Comparison of ENCODE assay signal across 21 cellular contexts in the genomic region with DNA sequence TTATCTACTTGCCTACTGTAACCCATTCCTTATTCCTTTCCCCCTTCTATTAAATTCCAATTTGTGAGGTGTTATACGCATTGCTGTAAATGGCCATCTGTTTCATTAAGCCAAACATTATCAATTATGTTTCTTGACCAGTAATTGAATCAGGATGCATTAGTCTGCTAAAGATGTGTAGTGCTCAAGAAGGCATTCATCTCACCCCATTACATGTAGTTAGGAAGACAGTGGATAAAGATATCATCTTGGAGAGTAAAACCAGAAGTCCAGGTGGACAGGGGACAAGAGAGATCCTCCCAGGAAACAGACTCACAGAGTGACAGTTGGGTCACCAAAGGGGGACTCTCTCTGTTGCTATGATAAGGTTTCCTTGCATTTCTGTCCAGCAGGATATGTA.
A peak's percentile ranks its signal among the peaks of the same experiment; 100 is the strongest.
DNase-seq lines count a peak whose midpoint lies in the region; ATAC-seq and TF ChIP-seq lines count a peak whose summit lies in the region.
"Had no signal": no experiment of that assay in that cellular context is flagged by ENCODE, and none has a peak within 500 bp of the region (broad histone marks: within the 10 kb centered on the region; RNA-seq: fewer than 3 reads in every experiment).

No MANE protein-coding gene starts in this region.

- no peaks in the 10 kb centered on the region for H3F3A ChIP-seq in SK-N-SH (replicated peaks; ENCODE audit: insufficient read depth)

- H3K36me3 Mint-ChIP-seq in naive thymus-derived CD4-positive, alpha-beta T cell, result no peaks in the 10 kb centered on the region
- H3K36me3 Mint-ChIP-seq: CD4-positive, alpha-beta memory T cell had no signal

- H3K27me3 Mint-ChIP-seq in naive thymus-derived CD4-positive, alpha-beta T cell, result peaks cover 0 to 18% (median 9%) of the 10 kb centered on the region in 5 donors

- H3K4me3 ChIP-seq in SK-N-SH (ENCODE audit: low read depth in 2 of 2, low read length in 1 of 2), result no peak overlapping the region
- H3K4me3 ChIP-seq in naive thymus-derived CD4-positive, alpha-beta T cell (ENCODE audit: low read length), result no peak overlapping the region
- H3K4me3 ChIP-seq: A549, HAP-1 had no signal

- H3K27ac ChIP-seq in SK-N-SH (ENCODE audit: low read depth in 2 of 2, low read length in 1 of 2), result no peak overlapping the region
- no peak overlapping the region for H3K27ac ChIP-seq in naive thymus-derived CD4-positive, alpha-beta T cell (ENCODE audit: low read depth, low read length)
- H3K27ac ChIP-seq: A549 had no signal

- H3K4me2 ChIP-seq in SK-N-SH, result no peak overlapping the region
- H3K4me2 ChIP-seq: A549 had no signal

- POLR2A ChIA-PET in SK-N-SH (lab: Yijun Ruan, JAX), result no interaction called here
- POLR2A ChIA-PET in naive thymus-derived CD4-positive, alpha-beta T cell (lab: Charles Lee), result no interaction called here

- TF ChIP-seq RAD21 in SK-N-SH (IDR thresholded peaks at IDR 0.05; ENCODE audit: low read length), result no peak

- H4K20me1 ChIP-seq in SK-N-SH (ENCODE audit: insufficient read depth), result no peaks in the 10 kb centered on the region

- peak; percentile 65 for DNase-seq in NCI-H82 (lab: John Stamatoyannopoulos, UW)
- DNase-seq in SK-N-SH, result peak; percentile 47
- peak; percentile 24 for DNase-seq in left kidney (ENCODE audit: low read depth, low spot score)
- DNase-seq in naive thymus-derived CD4-positive, alpha-beta T cell, result no peak
- DNase-seq in T-helper 1 cell, result no peak
- DNase-seq in activated T-cell treated with anti-CD3 and anti-CD28 coated beads for 4 hours, result no peak
- DNase-seq: 8988T; ACHN; AML-193; C1 segment of cervical spinal cord; Calu3; CD4-positive, alpha-beta memory T cell; COR-L47; DMS53; DMS79 treated with DMSO at 0.1 percent for 48 hours; GF-D8; GOT3; HFFc6 had no signal

- no peaks in the 10 kb centered on the region for H3K9me2 ChIP-seq in SK-N-SH

- no peak overlapping the region for H2AFZ ChIP-seq in SK-N-SH (ENCODE audit: low read depth)

- no peak overlapping the region for H3K27ac Mint-ChIP-seq in naive thymus-derived CD4-positive, alpha-beta T cell
- H3K27ac Mint-ChIP-seq: CD4-positive, alpha-beta memory T cell; HFFc6 had no signal

- CTCF ChIA-PET in SK-N-SH (lab: Yijun Ruan, JAX), result interaction anchor here (1.5 to 4.6 kb wide), 3 partner anchors 36 to 1756 kb away, joined by 3 to 29 read pairs (median 9); no protein-coding TSS in a partner anchor
- CTCF ChIA-PET in naive thymus-derived CD4-positive, alpha-beta T cell (lab: Charles Lee), result no interaction called here

- ATAC-seq in naive thymus-derived CD4-positive, alpha-beta T cell, result no peak
- no peak for ATAC-seq in GM21786 (IDR thresholded peaks at IDR 0.05; ENCODE audit: unreplicated experiment)
- ATAC-seq: A549 had no signal

- H3K9me3 Mint-ChIP-seq in naive thymus-derived CD4-positive, alpha-beta T cell, result no peaks in the 10 kb centered on the region
- H3K9me3 Mint-ChIP-seq: CD4-positive, alpha-beta memory T cell; HFFc6 had no signal

- no peaks in the 10 kb centered on the region for H3K27me3 ChIP-seq in SK-N-SH (ENCODE audit: insufficient read depth)
- no peaks in the 10 kb centered on the region for H3K27me3 ChIP-seq in naive thymus-derived CD4-positive, alpha-beta T cell (ENCODE audit: control insufficient read depth in 2 of 2, insufficient read depth in 2 of 2, low read length in 2 of 2)

- no peaks in the 10 kb centered on the region for H3K9me3 ChIP-seq in SK-N-SH
- H3K9me3 ChIP-seq in naive thymus-derived CD4-positive, alpha-beta T cell (ENCODE audit: control insufficient read depth in 2 of 3, low read length in 3 of 3), result no peaks in the 10 kb centered on the region
- H3K9me3 ChIP-seq: A549, HAP-1 had no signal

- WGBS in SK-N-SH (ENCODE audit: low lambda C conversion rate), result 9% methylated on average over 1 of the region's 1 CpG

- no peaks in the 10 kb centered on the region for H3K36me3 ChIP-seq in SK-N-SH (replicated peaks in 1 of 2; ENCODE audit: control insufficient read depth in 1 of 2, insufficient read depth in 2 of 2, low read length in 1 of 2)
- H3K36me3 ChIP-seq in naive thymus-derived CD4-positive, alpha-beta T cell (ENCODE audit: control insufficient read depth in 2 of 3, insufficient read depth in 3 of 3, low read length in 3 of 3), result no peaks in the 10 kb centered on the region
- H3K36me3 ChIP-seq: HAP-1 had no signal

- H3K79me2 ChIP-seq in SK-N-SH (ENCODE audit: insufficient read depth), result no peaks in the 10 kb centered on the region

- H3K4me1 ChIP-seq in SK-N-SH (ENCODE audit: control insufficient read depth in 1 of 2, insufficient read depth in 2 of 2, low read depth in 1 of 2, low read length in 1 of 2), result peaks cover 0 to 8% of the 10 kb centered on the region in 2 experiments; a peak in 2 of 4 replicates
- no peaks in the 10 kb centered on the region for H3K4me1 ChIP-seq in naive thymus-derived CD4-positive, alpha-beta T cell (ENCODE audit: control insufficient read depth in 2 of 2, insufficient read depth in 2 of 2, low read length in 2 of 2)
- H3K4me1 ChIP-seq: A549, HAP-1 had no signal

- no peak for TF ChIP-seq CTCF in SK-N-SH (IDR thresholded peaks at IDR 0.05)

- H3K4me1 Mint-ChIP-seq in naive thymus-derived CD4-positive, alpha-beta T cell, result no peaks in the 10 kb centered on the region
- H3K4me1 Mint-ChIP-seq: CD4-positive, alpha-beta memory T cell had no signal

- intact Hi-C loops in naive thymus-derived CD4-positive, alpha-beta T cell (cut with micrococcal nuclease), result loop anchor here in 1 of 2 donors (5.0 kb wide), 1 partner anchor 1740 kb away; no protein-coding TSS in a partner anchor

- TF ChIP-seq EP300 in SK-N-SH (IDR thresholded peaks at IDR 0.05; ENCODE audit: borderline replicate concordance in 1 of 2, low read depth in 1 of 2, low read length in 1 of 2), result peak in 1 of 2 experiments; percentile 83; a peak in 2 of 4 replicates

- H3K9ac ChIP-seq in SK-N-SH, result no peak overlapping the region

- no peak overlapping the region for H3K4me3 Mint-ChIP-seq in naive thymus-derived CD4-positive, alpha-beta T cell
- H3K4me3 Mint-ChIP-seq: CD4-positive, alpha-beta memory T cell; HFFc6 had no signal

TF ChIP-seq in SK-N-SH, 30 proteins besides CTCF, POLR2A, EP300 and RAD21:
- no peak for TF ChIP-seq RFX5 (IDR thresholded peaks at IDR 0.05; ENCODE audit: low read length)
- TF ChIP-seq TCF12 (IDR thresholded peaks at IDR 0.05), result peak; percentile 34; the same call in 1 of the 2 replicates
- TF ChIP-seq GATA2 (CRISPR knock-in tag; IDR thresholded peaks at IDR 0.05), result peak; percentile 82
- peak; percentile 75; the same call in 1 of the 2 replicates for TF ChIP-seq RCOR1 (IDR thresholded peaks at IDR 0.05; ENCODE audit: low read length)
- TF ChIP-seq EZH2phosphoT487 (IDR thresholded peaks at IDR 0.05; ENCODE audit: borderline replicate concordance, low read depth), result no peak

Comparison
In these comparisons a context has a peak if more than half of its experiments do, and no peak if none do; other contexts are left out.
1. DNase-seq: peak in NCI-H82 (single experiment), SK-N-SH (single experiment) and left kidney (single experiment); none in naive thymus-derived CD4-positive, alpha-beta T cell (0 of 9), T-helper 1 cell (0 of 5) and activated T-cell treated with anti-CD3 and anti-CD28 coated beads for 4 hours (single experiment).